7 cellular contexts compared by ENCODE assay signal in the genomic region with DNA sequence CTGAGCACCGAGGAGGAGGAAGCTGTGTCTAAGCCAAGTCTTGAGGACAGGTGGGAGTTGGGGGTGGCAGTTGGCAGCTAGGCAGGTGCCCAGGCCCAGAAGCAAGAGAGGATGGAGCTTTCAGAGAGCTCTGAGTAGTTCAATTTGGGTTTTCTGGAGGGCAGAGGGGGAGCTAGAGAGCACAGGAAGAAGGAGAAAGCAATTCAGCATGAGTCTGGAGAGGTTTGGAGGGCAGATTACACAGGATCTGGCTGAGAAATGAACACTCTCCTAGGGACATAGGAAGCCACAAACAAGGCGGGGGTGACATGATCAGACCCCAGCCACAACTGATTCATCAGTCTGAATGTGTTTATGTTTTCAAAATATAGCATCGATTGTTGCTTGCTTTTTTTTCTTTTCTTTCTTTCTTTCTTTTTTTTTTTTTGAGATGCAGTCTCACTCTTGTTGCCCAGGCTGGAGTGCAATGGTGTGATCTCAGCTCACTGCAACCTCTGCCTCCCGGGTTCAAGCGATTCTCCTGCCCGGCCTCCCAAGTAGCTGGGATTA. TPM values are rescaled to one million over a fixed set of nuclear protein-coding genes. Genes with fewer than 3 reads are reported as not detected.
DNase-seq lines count a peak whose midpoint lies in the region; ATAC-seq and TF ChIP-seq lines count a peak whose summit lies in the region.

No MANE protein-coding gene starts in this region.

- H3K4me2 ChIP-seq in KMS-11: no peak overlapping the region

- H3K4me3 ChIP-seq in KMS-11 (IDR thresholded peaks at IDR 0.05; ENCODE audit: insufficient read depth, low read depth, low read length) (no peak overlapping the region), fibroblast of the aortic adventitia (ENCODE audit: low read depth, low read length) (no peak overlapping the region), thyroid gland (replicated peaks in 1 of 3) (no peak overlapping the region), prostate gland (no peak overlapping the region)

- no peaks in the 10 kb centered on the region for H3K27me3 ChIP-seq in KMS-11 (ENCODE audit: insufficient read depth, low read depth)
- no peaks in the 10 kb centered on the region for H3K27me3 ChIP-seq in thyroid gland
- H3K27me3 ChIP-seq in prostate gland (replicated peaks; ENCODE audit: insufficient read depth): no peaks in the 10 kb centered on the region

- no peak overlapping the region for H3K27ac ChIP-seq in KMS-11
- H3K27ac ChIP-seq in thyroid gland: peak overlapping the region; percentile 5 to 85 (median 26)
- peak overlapping the region in 1 of 2 donors; percentile 97 for H3K27ac ChIP-seq in prostate gland

- H3K9ac ChIP-seq in KMS-11: no peak overlapping the region

- H3K4me1 ChIP-seq in KMS-11 (ENCODE audit: low read depth, poor library complexity, severe bottlenecking): peaks cover 3% of the 10 kb centered on the region
- H3K4me1 ChIP-seq in thyroid gland: peaks cover 35 to 66% of the 10 kb centered on the region in 2 donors
- H3K4me1 ChIP-seq in prostate gland (replicated peaks): peaks cover 52% of the 10 kb centered on the region

- 65 to 70% methylated on average over 6 of the region's 6 CpGs for WGBS in thyroid gland, 2 donors
- whole genome bisulfite sequencing in prostate gland: 72% methylated on average over 6 of the region's 6 CpGs

- TF ChIP-seq CTCF in KMS-11 (conservative IDR thresholded peaks at IDR 0.05; ENCODE audit: low read depth, low read length) (peak; percentile 70), fibroblast of the aortic adventitia (IDR thresholded peaks at IDR 0.05; ENCODE audit: insufficient read depth, low read length) (peak; percentile 77), thyroid gland (IDR thresholded peaks at IDR 0.05) (peak in 2 of 6 experiments; percentile 24 to 45), prostate gland (IDR thresholded peaks at IDR 0.05) (peak in 2 of 4 experiments; percentile 13 to 29)

- H3K9me3 ChIP-seq in thyroid gland (no peaks in the 10 kb centered on the region), prostate gland (no peaks in the 10 kb centered on the region)

- H3K79me2 ChIP-seq in KMS-11 (ENCODE audit: insufficient read depth, low read depth): no peaks in the 10 kb centered on the region

- DNase-seq in EL (peak; percentile 41), UCSD-AML1 (lab: John Stamatoyannopoulos, UW; ENCODE audit: unreplicated experiment) (peak; percentile 26), fibroblast of the aortic adventitia (ENCODE audit: low read depth) (peak; percentile 57), thyroid gland (no peak), prostate gland (ENCODE audit: low spot score) (no peak)

- intact Hi-C loops in thyroid gland (cut with DNase I) (no loop called here), prostate gland (cut with DNase I) (loop anchor here (5.0 kb wide), 1 partner anchor 93 kb away; no protein-coding TSS in a partner anchor)

- H3K36me3 ChIP-seq in KMS-11 (ENCODE audit: insufficient read depth) (no peaks in the 10 kb centered on the region), thyroid gland (no peaks in the 10 kb centered on the region), prostate gland (no peaks in the 10 kb centered on the region)

- no peak for TF ChIP-seq POLR2A in thyroid gland (IDR thresholded peaks at IDR 0.05)
- TF ChIP-seq POLR2A in prostate gland (IDR thresholded peaks at IDR 0.05): no peak

- no peaks in the 10 kb centered on the region for H4K20me1 ChIP-seq in KMS-11 (ENCODE audit: insufficient read depth)

- H2AFZ ChIP-seq in KMS-11 (ENCODE audit: low read depth): no peak overlapping the region

- ATAC-seq in HG02970 (IDR thresholded peaks at IDR 0.05; ENCODE audit: low FRiP score, unreplicated experiment): no peak

RNA-seq across cellular contexts. Expression of gene PTPRF, which starts 23.8 kb away (rescaled TPM):
- total RNA-seq in fibroblast of the aortic adventitia (ENCODE audit: low replicate concordance) (18.2 and 23.6 TPM in 2 replicates), thyroid gland (10 to 100 TPM; 53.2 to 80.6 (median 71.7) TPM), prostate gland (100 to 1,000 TPM; 182 to 292 TPM)

Comparison
In these comparisons a context has a peak if more than half of its experiments do, and no peak if none do; other contexts are left out.
1. DNase-seq: peak in EL (single experiment), UCSD-AML1 (single experiment) and fibroblast of the aortic adventitia (single experiment); none in thyroid gland (0 of 2) and prostate gland (single experiment).